27 cellular contexts compared by ENCODE assay signal in the genomic region with DNA sequence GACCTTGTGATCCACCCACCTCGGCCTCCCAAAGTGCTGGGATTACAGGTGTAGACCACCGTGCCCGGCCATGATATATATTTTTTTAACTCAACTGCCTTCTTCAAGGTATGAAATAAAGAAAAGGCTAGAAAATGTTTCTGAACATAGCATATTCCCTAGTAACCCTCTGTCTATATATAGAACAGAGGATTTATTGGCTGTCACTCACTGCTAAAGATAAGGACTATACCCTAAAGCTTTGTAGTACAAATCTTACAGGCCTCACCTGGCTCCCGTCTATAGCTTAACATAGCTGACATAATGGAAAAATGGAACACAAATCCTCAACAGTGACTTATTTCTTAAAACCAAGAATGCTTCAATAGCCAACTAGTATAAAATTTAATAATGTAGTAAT.
"Had no signal": no experiment of that assay in that cellular context is flagged by ENCODE, and none has a peak within 500 bp of the region (broad histone marks: within the 10 kb centered on the region; RNA-seq: fewer than 3 reads in every experiment).

No MANE protein-coding gene starts in this region.

- DNase-seq: colonic mucosa; cortex of kidney; dermis blood vessel endothelial cell; dorsolateral prefrontal cortex; effector CD4-positive, alpha-beta T cell; effector CD8-positive, alpha-beta T cell; effector memory CD4-positive, alpha-beta T cell; effector memory CD8-positive, alpha-beta T cell; endodermal cell; erythroblast; esophagus squamous epithelium; foreskin keratinocyte; foreskin melanocyte; gastrocnemius medialis; glutamatergic neuron; head of caudate nucleus; heart left ventricle; heart right ventricle had no signal

- H3K27ac ChIP-seq: colonic mucosa, coronary artery, epithelial cell of prostate, esophagus muscularis mucosa, esophagus squamous epithelium, foreskin keratinocyte, gastrocnemius medialis, gastroesophageal sphincter, heart left ventricle, heart right ventricle had no signal

- FAIRE-seq: colon, endometrium, endothelial cell of umbilical vein, frontal cortex had no signal

- H3K36me3 ChIP-seq: colonic mucosa had no signal

- H3K9me3 ChIP-seq: colonic mucosa, esophagus muscularis mucosa, esophagus squamous epithelium, gastrocnemius medialis, gastroesophageal sphincter, heart left ventricle, heart right ventricle had no signal

- H3K4me3 ChIP-seq: colonic mucosa, coronary artery, dorsolateral prefrontal cortex, esophagus muscularis mucosa, esophagus squamous epithelium, gastrocnemius medialis, gastroesophageal sphincter, heart left ventricle, heart right ventricle had no signal

- ATAC-seq: effector memory CD8-positive, alpha-beta T cell; esophagus mucosa; foreskin keratinocyte; gastrocnemius medialis; gastroesophageal sphincter; heart left ventricle; heart right ventricle had no signal

- H3K4me1 ChIP-seq: colonic mucosa, esophagus muscularis mucosa, esophagus squamous epithelium, foreskin keratinocyte, gastrocnemius medialis, gastroesophageal sphincter, heart left ventricle, heart right ventricle had no signal

- H3K27me3 ChIP-seq: colonic mucosa, dorsolateral prefrontal cortex, esophagus muscularis mucosa, esophagus squamous epithelium, foreskin keratinocyte, gastrocnemius medialis, gastroesophageal sphincter, heart left ventricle, heart right ventricle had no signal
